1 cellular context compared by ENCODE assay signal in genomic region chr4:25351777-25352421, GRCh38.
A peak's percentile ranks its signal among the peaks of the same experiment; 100 is the strongest.
TF ChIP-seq lines count a peak whose summit lies in the region.

No MANE protein-coding gene starts in this region.

TF ChIP-seq in SK-N-SH, 30 proteins besides CTCF, POLR2A, EP300 and RAD21 (continued from another document):
- TF ChIP-seq, protein P1, sequence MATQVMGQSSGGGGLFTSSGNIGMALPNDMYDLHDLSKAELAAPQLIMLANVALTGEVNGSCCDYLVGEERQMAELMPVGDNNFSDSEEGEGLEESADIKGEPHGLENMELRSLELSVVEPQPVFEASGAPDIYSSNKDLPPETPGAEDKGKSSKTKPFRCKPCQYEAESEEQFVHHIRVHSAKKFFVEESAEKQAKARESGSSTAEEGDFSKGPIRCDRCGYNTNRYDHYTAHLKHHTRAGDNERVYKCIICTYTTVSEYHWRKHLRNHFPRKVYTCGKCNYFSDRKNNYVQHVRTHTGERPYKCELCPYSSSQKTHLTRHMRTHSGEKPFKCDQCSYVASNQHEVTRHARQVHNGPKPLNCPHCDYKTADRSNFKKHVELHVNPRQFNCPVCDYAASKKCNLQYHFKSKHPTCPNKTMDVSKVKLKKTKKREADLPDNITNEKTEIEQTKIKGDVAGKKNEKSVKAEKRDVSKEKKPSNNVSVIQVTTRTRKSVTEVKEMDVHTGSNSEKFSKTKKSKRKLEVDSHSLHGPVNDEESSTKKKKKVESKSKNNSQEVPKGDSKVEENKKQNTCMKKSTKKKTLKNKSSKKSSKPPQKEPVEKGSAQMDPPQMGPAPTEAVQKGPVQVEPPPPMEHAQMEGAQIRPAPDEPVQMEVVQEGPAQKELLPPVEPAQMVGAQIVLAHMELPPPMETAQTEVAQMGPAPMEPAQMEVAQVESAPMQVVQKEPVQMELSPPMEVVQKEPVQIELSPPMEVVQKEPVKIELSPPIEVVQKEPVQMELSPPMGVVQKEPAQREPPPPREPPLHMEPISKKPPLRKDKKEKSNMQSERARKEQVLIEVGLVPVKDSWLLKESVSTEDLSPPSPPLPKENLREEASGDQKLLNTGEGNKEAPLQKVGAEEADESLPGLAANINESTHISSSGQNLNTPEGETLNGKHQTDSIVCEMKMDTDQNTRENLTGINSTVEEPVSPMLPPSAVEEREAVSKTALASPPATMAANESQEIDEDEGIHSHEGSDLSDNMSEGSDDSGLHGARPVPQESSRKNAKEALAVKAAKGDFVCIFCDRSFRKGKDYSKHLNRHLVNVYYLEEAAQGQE (IDR thresholded peaks at IDR 0.05; ENCODE audit: low read depth, low read length): peak; percentile 73
- TF ChIP-seq YY1 (IDR thresholded peaks at IDR 0.05; ENCODE audit: low read depth): no peak
- no peak for TF ChIP-seq USF1 (IDR thresholded peaks at IDR 0.05; ENCODE audit: borderline replicate concordance, low read depth)
- no peak for TF ChIP-seq GABPA (IDR thresholded peaks at IDR 0.05; ENCODE audit: low read depth)
- no peak for TF ChIP-seq SMC3 (IDR thresholded peaks at IDR 0.05; ENCODE audit: low read depth, low read length)
